23 cellular contexts compared by ENCODE assay signal in genomic region chr1:51147394-51147793, GRCh38. TPM values are rescaled to one million over a fixed set of nuclear protein-coding genes. Genes with fewer than 3 reads are reported as not detected.
DNase-seq lines count a peak whose midpoint lies in the region; ATAC-seq and TF ChIP-seq lines count a peak whose summit lies in the region.
"Had no signal": no experiment of that assay in that cellular context is flagged by ENCODE, and none has a peak within 500 bp of the region (broad histone marks: within the 10 kb centered on the region; RNA-seq: fewer than 3 reads in every experiment).

No MANE protein-coding gene starts in this region.

- H3K9ac ChIP-seq in SK-N-SH: no peak overlapping the region
- no peak overlapping the region for H3K9ac ChIP-seq in neural cell (ENCODE audit: low read length)
- H3K9ac ChIP-seq: BLaER1 treated with 17β-estradiol and CSF1 and Interleukin-3, amounts not matched to agents 10 nM and 100 nM had no signal

- ATAC-seq in HG03095 (IDR thresholded peaks at IDR 0.05; ENCODE audit: unreplicated experiment): no peak
- no peak for ATAC-seq in HG02870 (IDR thresholded peaks at IDR 0.05; ENCODE audit: unreplicated experiment)
- ATAC-seq: A549, GM23338 had no signal

- WGBS in SK-N-SH (ENCODE audit: low lambda C conversion rate): 43% methylated on average over 2 of the region's 2 CpGs

- no peak for TF ChIP-seq CTCF in SK-N-SH (IDR thresholded peaks at IDR 0.05)
- no peak for TF ChIP-seq CTCF in neural cell (IDR thresholded peaks at IDR 0.05; ENCODE audit: poor library complexity, severe bottlenecking)

- H3K36me3 ChIP-seq in SK-N-SH (replicated peaks in 1 of 2; ENCODE audit: control insufficient read depth in 1 of 2, insufficient read depth in 2 of 2, low read length in 1 of 2): no peaks in the 10 kb centered on the region
- no peaks in the 10 kb centered on the region for H3K36me3 ChIP-seq in neural cell (ENCODE audit: insufficient read depth, low read length)
- H3K36me3 ChIP-seq: BE2C; BLaER1 treated with 17β-estradiol and CSF1 and Interleukin-3, amounts not matched to agents 10 nM and 100 nM had no signal

- H3K27ac ChIP-seq in SK-N-SH (ENCODE audit: low read depth in 2 of 2, low read length in 1 of 2) (no peak overlapping the region), neural cell (ENCODE audit: low read length) (no peak overlapping the region)
- H3K27ac ChIP-seq: A549; BLaER1 treated with 17β-estradiol and CSF1 and Interleukin-3, amounts not matched to agents 10 nM and 100 nM had no signal

- CTCF ChIA-PET in SK-N-SH (lab: Yijun Ruan, JAX): interaction anchor here (1.5 kb wide), 1 partner anchor 42 kb away, joined by 5 read pairs; no protein-coding TSS in a partner anchor

- H3F3A ChIP-seq in SK-N-SH (replicated peaks; ENCODE audit: insufficient read depth): no peaks in the 10 kb centered on the region
- H3F3A ChIP-seq in neural cell (ENCODE audit: insufficient read depth, low read length, poor library complexity, severe bottlenecking): no peaks in the 10 kb centered on the region

- DNase-seq in NCI-H2107 treated with DMSO at 0.1 percent for 48 hours (lab: John Stamatoyannopoulos, UW; ENCODE audit: unreplicated experiment): peak; percentile 77
- DNase-seq in NCI-H2107 (lab: John Stamatoyannopoulos, UW): no peak
- peak; percentile 65 for DNase-seq in NCI-H128 (lab: John Stamatoyannopoulos, UW; ENCODE audit: unreplicated experiment)
- peak; percentile 17 for DNase-seq in SK-N-SH
- no peak for DNase-seq in NCI-H1694 (lab: John Stamatoyannopoulos, UW)
- DNase-seq: 8988T; ACHN; AML-193; BE2C; Calu3; CD4-positive, alpha-beta memory T cell; COR-L47; DMS153; GF-D8; H7; HCEC 1CT had no signal

- POLR2A ChIA-PET in SK-N-SH (lab: Yijun Ruan, JAX): no interaction called here

- no peak overlapping the region for H3K4me2 ChIP-seq in SK-N-SH
- H3K4me2 ChIP-seq in neural cell (ENCODE audit: low read length): no peak overlapping the region
- H3K4me2 ChIP-seq: A549; BLaER1 treated with 17β-estradiol and CSF1 and Interleukin-3, amounts not matched to agents 10 nM and 100 nM; GM23338 had no signal

- no peaks in the 10 kb centered on the region; a peak in 1 of 4 replicates for H3K4me1 ChIP-seq in SK-N-SH (ENCODE audit: control insufficient read depth in 1 of 2, insufficient read depth in 2 of 2, low read depth in 1 of 2, low read length in 1 of 2)
- H3K4me1 ChIP-seq: A549; BE2C; BLaER1 treated with 17β-estradiol and CSF1 and Interleukin-3, amounts not matched to agents 10 nM and 100 nM had no signal

- TF ChIP-seq EP300 in SK-N-SH (IDR thresholded peaks at IDR 0.05; ENCODE audit: borderline replicate concordance in 1 of 2, low read depth in 1 of 2, low read length in 1 of 2) (no peak), neural cell (conservative IDR thresholded peaks at IDR 0.05; ENCODE audit: poor library complexity, severe bottlenecking) (peak; percentile 78)

- no peaks in the 10 kb centered on the region for H3K79me2 ChIP-seq in SK-N-SH (ENCODE audit: insufficient read depth)
- no peaks in the 10 kb centered on the region for H3K79me2 ChIP-seq in neural cell (replicated peaks; ENCODE audit: insufficient read depth, low read length)

- H3K9me2 ChIP-seq in SK-N-SH: no peaks in the 10 kb centered on the region; the same call in 1 of the 2 replicates
- no peaks in the 10 kb centered on the region for H3K9me2 ChIP-seq in neural cell (ENCODE audit: insufficient read depth, low read length)

- no peaks in the 10 kb centered on the region for H4K20me1 ChIP-seq in SK-N-SH (ENCODE audit: insufficient read depth)
- no peaks in the 10 kb centered on the region for H4K20me1 ChIP-seq in neural cell (ENCODE audit: insufficient read depth)
- H4K20me1 ChIP-seq: BLaER1 treated with 17β-estradiol and CSF1 and Interleukin-3, amounts not matched to agents 10 nM and 100 nM had no signal

- no peaks in the 10 kb centered on the region for H3K27me3 ChIP-seq in SK-N-SH (ENCODE audit: insufficient read depth)
- H3K27me3 ChIP-seq in neural cell (ENCODE audit: insufficient read depth, low read depth, low read length): no peaks in the 10 kb centered on the region
- H3K27me3 ChIP-seq: BE2C; BLaER1 treated with 17β-estradiol and CSF1 and Interleukin-3, amounts not matched to agents 10 nM and 100 nM had no signal

- H2AFZ ChIP-seq in SK-N-SH (ENCODE audit: low read depth): no peak overlapping the region
- no peak overlapping the region for H2AFZ ChIP-seq in neural cell (ENCODE audit: low read depth, low read length)
- H2AFZ ChIP-seq: GM23338 had no signal

- H3K4me3 ChIP-seq in SK-N-SH (ENCODE audit: low read depth in 2 of 2, low read length in 1 of 2) (no peak overlapping the region), neural cell (ENCODE audit: low read length) (no peak overlapping the region)
- H3K4me3 ChIP-seq: A549; BLaER1 treated with 17β-estradiol and CSF1 and Interleukin-3, amounts not matched to agents 10 nM and 100 nM; GM23338 had no signal

- no peak for TF ChIP-seq RAD21 in SK-N-SH (IDR thresholded peaks at IDR 0.05; ENCODE audit: low read length)
- TF ChIP-seq RAD21 in neural cell (conservative IDR thresholded peaks at IDR 0.05): no peak

- H3K9me3 ChIP-seq in SK-N-SH (no peaks in the 10 kb centered on the region), neural cell (ENCODE audit: low read length) (no peaks in the 10 kb centered on the region)
- H3K9me3 ChIP-seq: A549; BE2C; BLaER1 treated with 17β-estradiol and CSF1 and Interleukin-3, amounts not matched to agents 10 nM and 100 nM had no signal

TF ChIP-seq in SK-N-SH, 30 proteins besides CTCF, POLR2A, EP300 and RAD21:
- TF ChIP-seq TCF12 (IDR thresholded peaks at IDR 0.05) (peak; percentile 25; the same call in 1 of the 2 replicates), JUND (IDR thresholded peaks at IDR 0.05) (no peak), GATA2 (CRISPR knock-in tag; IDR thresholded peaks at IDR 0.05) (peak; percentile 50; the same call in 1 of the 2 replicates)

TF ChIP-seq in neural cell, 6 proteins besides CTCF, POLR2A, EP300 and RAD21:
- TF ChIP-seq SMC3 (conservative IDR thresholded peaks at IDR 0.05; ENCODE audit: poor library complexity) (no peak), MXI1 (conservative IDR thresholded peaks at IDR 0.05; ENCODE audit: poor library complexity, severe bottlenecking) (no peak), POLR2AphosphoS5 (IDR thresholded peaks at IDR 0.05) (peak; percentile 41)

RNA-seq across cellular contexts. Expression of gene C1orf185, which starts 45.4 kb away (rescaled TPM):
- polyA plus RNA-seq in SK-N-SH (2012; rRNA removed): not detected in 2 replicates
- polyA plus RNA-seq in SK-N-SH (2012; cell fraction: cytosol; rRNA removed): 0.03 TPM in 1 of 2 replicates, not detected in the other
- not detected in 2 replicates for polyA plus RNA-seq in SK-N-SH (2012; cell fraction: nucleus; rRNA removed)
- polyA plus RNA-seq in neural cell: not detected in 2 replicates
- not detected in 2 replicates for polyA minus RNA-seq in neural cell
- polyA plus RNA-seq: A549; CD14-positive monocyte; CD4-positive, alpha-beta memory T cell; GM23338 had no signal

Comparison
In these comparisons a context has a peak if more than half of its experiments do, and no peak if none do; other contexts are left out.
1. DNase-seq: peak in NCI-H2107 treated with DMSO at 0.1 percent for 48 hours (single experiment), NCI-H128 (single experiment) and SK-N-SH (single experiment); none in NCI-H2107 (single experiment) and NCI-H1694 (single experiment).